Comparison of ENCODE assay signal across 2 cellular contexts in genomic region chr19:14719162-14719561, GRCh38.
TF ChIP-seq lines count a peak whose summit lies in the region.

No MANE protein-coding gene starts in this region.

TF ChIP-seq in K562, 482 proteins besides CTCF, POLR2A, EP300 and RAD21:
- no peak for TF ChIP-seq NONO (IDR thresholded peaks at IDR 0.05; ENCODE audit: low read depth in 2 of 2, low read length in 1 of 2)
- TF ChIP-seq RBM25 (IDR thresholded peaks at IDR 0.05; ENCODE audit: low read depth, low read length, severe bottlenecking): peak; percentile 35

TF ChIP-seq in liver, 16 proteins besides CTCF, POLR2A, EP300 and RAD21:
- TF ChIP-seq RXRA (IDR thresholded peaks at IDR 0.05) (no peak), JUND (IDR thresholded peaks at IDR 0.05) (no peak), ZBTB33 (IDR thresholded peaks at IDR 0.05) (no peak), HNF4G (IDR thresholded peaks at IDR 0.05) (no peak), GABPA (IDR thresholded peaks at IDR 0.05 in 1 of 2, conservative IDR thresholded peaks at IDR 0.05 in 1 of 2) (no peak), NR2F2 (IDR thresholded peaks at IDR 0.05) (no peak), SP1 (IDR thresholded peaks at IDR 0.05) (no peak), EGR1 (IDR thresholded peaks at IDR 0.05; ENCODE audit: low read depth in 2 of 2) (no peak), FOXA2 (IDR thresholded peaks at IDR 0.05) (no peak), FOXA1 (IDR thresholded peaks at IDR 0.05) (no peak)
